In the genomic region with DNA sequence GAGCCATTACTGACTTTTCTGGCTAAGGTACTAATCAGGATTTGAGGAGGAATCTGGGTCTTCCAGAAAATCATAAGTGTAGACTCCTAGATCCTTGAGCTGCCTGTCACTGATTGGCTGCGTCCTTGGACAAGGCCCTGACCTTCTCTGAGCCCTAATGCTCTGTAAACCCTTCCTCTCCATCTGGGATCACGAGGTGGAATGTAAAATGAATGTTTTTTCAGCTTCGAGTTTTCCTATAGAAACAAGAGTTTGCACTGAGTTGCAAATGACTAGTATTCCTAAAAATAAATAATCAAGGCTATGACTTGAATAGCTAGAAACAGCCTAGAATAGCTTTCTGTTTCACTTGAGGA, we compare ENCODE assay signal across 9 cellular contexts. TPM values are rescaled to one million over a fixed set of nuclear protein-coding genes. Genes with fewer than 3 reads are reported as not detected.
DNase-seq lines count a peak whose midpoint lies in the region; ATAC-seq and TF ChIP-seq lines count a peak whose summit lies in the region.
"Had no signal": no experiment of that assay in that cellular context is flagged by ENCODE, and none has a peak within 500 bp of the region (broad histone marks: within the 10 kb centered on the region; RNA-seq: fewer than 3 reads in every experiment).

No MANE protein-coding gene starts in this region.

- no peak for TF ChIP-seq POLR2A in right lobe of liver (IDR thresholded peaks at IDR 0.05)
- no peak for TF ChIP-seq POLR2A in suprapubic skin (IDR thresholded peaks at IDR 0.05)

- DNase-seq in activated CD4-positive, alpha-beta T cell treated with anti-CD3 and anti-CD28 coated beads, Interleukin-2, amount 10 ng/mL, durations not matched to agents 7 days and 5 days = no peak
- DNase-seq in activated CD4-positive, alpha-beta T cell treated with anti-CD3 and anti-CD28 coated beads for 4 hours = no peak
- no peak for DNase-seq in right lobe of liver
- DNase-seq in suprapubic skin (ENCODE audit: low spot score in 2 of 2) = no peak
- no peak for DNase-seq in SIG-M5 (lab: John Stamatoyannopoulos, UW)
- DNase-seq in retina = no peak

- H3K27me3 Mint-ChIP-seq in activated CD4-positive, alpha-beta T cell treated with anti-CD3 and anti-CD28 coated beads, Interleukin-2, amount 10 ng/mL, durations not matched to agents 7 days and 5 days = no peaks in the 10 kb centered on the region
- H3K27me3 Mint-ChIP-seq in activated T-helper 17 cell treated with anti-CD3 and anti-CD28 coated beads, Interleukin-2, amount 50 U/mL, for 72 hours = no peaks in the 10 kb centered on the region

- H3K9me3 Mint-ChIP-seq in activated CD4-positive, alpha-beta T cell treated with anti-CD3 and anti-CD28 coated beads, Interleukin-2, amount 10 ng/mL, durations not matched to agents 7 days and 5 days = no peaks in the 10 kb centered on the region
- no peaks in the 10 kb centered on the region for H3K9me3 Mint-ChIP-seq in activated T-helper 17 cell treated with anti-CD3 and anti-CD28 coated beads, Interleukin-2, amount 50 U/mL, for 72 hours

- TF ChIP-seq CTCF in right lobe of liver (IDR thresholded peaks at IDR 0.05) = no peak
- no peak for TF ChIP-seq CTCF in suprapubic skin (IDR thresholded peaks at IDR 0.05)

- TF ChIP-seq EP300 in suprapubic skin (IDR thresholded peaks at IDR 0.05) = no peak

- CTCF ChIA-PET in activated CD4-positive, alpha-beta T cell treated with anti-CD3 and anti-CD28 coated beads, Interleukin-2, amount 10 ng/mL, durations not matched to agents 7 days and 5 days (lab: Charles Lee) = interaction anchor here (0.6 to 3.0 kb wide), 6 partner anchors 9 to 46 kb away, joined by 3 to 12 read pairs (median 4); no protein-coding TSS in a partner anchor

- peak overlapping the region; percentile 76 to 92 (median 79) for H3K27ac ChIP-seq in right lobe of liver
- peak overlapping the region; percentile 65 for H3K27ac ChIP-seq in suprapubic skin

- ATAC-seq in activated T-helper 17 cell treated with anti-CD3 and anti-CD28 coated beads, Interleukin-2, amount 50 U/mL, for 72 hours (replicated peaks) = no peak
- ATAC-seq in right lobe of liver (no peak), HG03175 (IDR thresholded peaks at IDR 0.05; ENCODE audit: unreplicated experiment) (no peak)

- no peaks in the 10 kb centered on the region for H3K9me3 ChIP-seq in right lobe of liver
- no peaks in the 10 kb centered on the region for H3K9me3 ChIP-seq in suprapubic skin

- intact Hi-C loops in right lobe of liver (cut with DNase I) = loop anchor here in 1 of 2 donors (10.0 kb wide), 1 partner anchor 49 kb away; no protein-coding TSS in a partner anchor

- H3K4me3 ChIP-seq in right lobe of liver (no peak overlapping the region), suprapubic skin (peak overlapping the region; percentile 78)

- H3K4me1 ChIP-seq in right lobe of liver (peaks cover 0 to 54% (median 17%) of the 10 kb centered on the region in 4 donors), suprapubic skin (peaks cover 39% of the 10 kb centered on the region)

- H3K4me1 Mint-ChIP-seq in activated CD4-positive, alpha-beta T cell treated with anti-CD3 and anti-CD28 coated beads, Interleukin-2, amount 10 ng/mL, durations not matched to agents 7 days and 5 days = peaks cover 44% of the 10 kb centered on the region
- H3K4me1 Mint-ChIP-seq in activated T-helper 17 cell treated with anti-CD3 and anti-CD28 coated beads, Interleukin-2, amount 50 U/mL, for 72 hours = peaks cover 34% of the 10 kb centered on the region

- no peaks in the 10 kb centered on the region for H3K36me3 ChIP-seq in right lobe of liver
- no peaks in the 10 kb centered on the region for H3K36me3 ChIP-seq in suprapubic skin

- 42% methylated on average over 3 of the region's 3 CpGs for WGBS in right lobe of liver (ENCODE audit: insufficient coverage, low coverage, low lambda C conversion rate, missing lambda C conversion rate)
- 57% methylated on average over 3 of the region's 3 CpGs for WGBS in suprapubic skin

- POLR2A ChIA-PET in activated CD4-positive, alpha-beta T cell treated with anti-CD3 and anti-CD28 coated beads, Interleukin-2, amount 10 ng/mL, durations not matched to agents 7 days and 5 days (lab: Charles Lee) = interaction anchor here (0.8 kb wide), 1 partner anchor 64 kb away, joined by 4 read pairs; the partner anchor contains the start of gene ALG9

- no peak overlapping the region for H3K27ac Mint-ChIP-seq in activated CD4-positive, alpha-beta T cell treated with anti-CD3 and anti-CD28 coated beads, Interleukin-2, amount 10 ng/mL, durations not matched to agents 7 days and 5 days
- peak overlapping the region; percentile 99 for H3K27ac Mint-ChIP-seq in activated T-helper 17 cell treated with anti-CD3 and anti-CD28 coated beads, Interleukin-2, amount 50 U/mL, for 72 hours

- H3K27me3 ChIP-seq in right lobe of liver (no peaks in the 10 kb centered on the region), suprapubic skin (no peaks in the 10 kb centered on the region)

- peak overlapping the region; percentile 81 for H3K4me3 Mint-ChIP-seq in activated CD4-positive, alpha-beta T cell treated with anti-CD3 and anti-CD28 coated beads, Interleukin-2, amount 10 ng/mL, durations not matched to agents 7 days and 5 days
- H3K4me3 Mint-ChIP-seq in activated T-helper 17 cell treated with anti-CD3 and anti-CD28 coated beads, Interleukin-2, amount 50 U/mL, for 72 hours = peak overlapping the region; percentile 94

- H3K36me3 Mint-ChIP-seq in activated CD4-positive, alpha-beta T cell treated with anti-CD3 and anti-CD28 coated beads, Interleukin-2, amount 10 ng/mL, durations not matched to agents 7 days and 5 days (ENCODE audit: low read depth) = no peaks in the 10 kb centered on the region
- H3K36me3 Mint-ChIP-seq in activated T-helper 17 cell treated with anti-CD3 and anti-CD28 coated beads, Interleukin-2, amount 50 U/mL, for 72 hours (ENCODE audit: low read depth) = peaks cover 14% of the 10 kb centered on the region

RNA-seq across cellular contexts. Expression of gene DIXDC1, which starts 1.1 kb away (rescaled TPM):
- 1 to 10 TPM; 3.1 to 4.1 TPM for total RNA-seq in activated CD4-positive, alpha-beta T cell treated with anti-CD3 and anti-CD28 coated beads, Interleukin-2, amount 10 ng/mL, durations not matched to agents 7 days and 5 days
- 10 to 100 TPM; 11.3 to 27.4 TPM for total RNA-seq in activated T-helper 17 cell treated with anti-CD3 and anti-CD28 coated beads, Interleukin-2, amount 50 U/mL, for 72 hours
- total RNA-seq in right lobe of liver = 10 to 100 TPM in 1 of 6 experiments, 1 to 10 TPM in 5; 4.5 to 10.4 (median 8.0) TPM
- 10 to 100 TPM; 11.8 to 20.9 (median 13.1) TPM for total RNA-seq in suprapubic skin

RNA-seq across cellular contexts. Expression of gene C11orf52, which starts 17.3 kb away (rescaled TPM):
- total RNA-seq in activated CD4-positive, alpha-beta T cell treated with anti-CD3 and anti-CD28 coated beads, Interleukin-2, amount 10 ng/mL, durations not matched to agents 7 days and 5 days = under 1 TPM in 1 of 2 experiments, not detected in 1; 0.27 TPM
- not detected for total RNA-seq in activated T-helper 17 cell treated with anti-CD3 and anti-CD28 coated beads, Interleukin-2, amount 50 U/mL, for 72 hours
- total RNA-seq in right lobe of liver (10 to 100 TPM in 4 of 6 experiments, 1 to 10 TPM in 2; 6.4 to 12.6 (median 10.3) TPM), suprapubic skin (10 to 100 TPM in 1 of 4 donors, 1 to 10 TPM in 3; 7.5 to 10.4 (median 9.7) TPM)
- total RNA-seq: SK-MEL-5 had no signal

RNA-seq across cellular contexts. Expression of gene HSPB2, which starts 23.5 kb away (rescaled TPM):
- total RNA-seq in activated CD4-positive, alpha-beta T cell treated with anti-CD3 and anti-CD28 coated beads, Interleukin-2, amount 10 ng/mL, durations not matched to agents 7 days and 5 days = not detected
- under 1 TPM in 1 of 2 donors, not detected in 1; 0.32 TPM for total RNA-seq in activated T-helper 17 cell treated with anti-CD3 and anti-CD28 coated beads, Interleukin-2, amount 50 U/mL, for 72 hours
- total RNA-seq in right lobe of liver = under 1 TPM in 2 of 6 experiments, not detected in 4; 0.20 to 0.49 TPM
- total RNA-seq in suprapubic skin = 1 to 10 TPM in 1 of 4 donors, not detected in 3; 3.1 TPM
- total RNA-seq: SK-MEL-5 had no signal

RNA-seq across cellular contexts. Expression of gene CRYAB, which starts 24.5 kb away (rescaled TPM):
- total RNA-seq in activated CD4-positive, alpha-beta T cell treated with anti-CD3 and anti-CD28 coated beads, Interleukin-2, amount 10 ng/mL, durations not matched to agents 7 days and 5 days = not detected
- not detected for total RNA-seq in activated T-helper 17 cell treated with anti-CD3 and anti-CD28 coated beads, Interleukin-2, amount 50 U/mL, for 72 hours
- total RNA-seq in right lobe of liver (10 to 100 TPM in 2 of 6 experiments, 1 to 10 TPM in 4; 3.6 to 10.5 (median 6.7) TPM), suprapubic skin (100 to 1,000 TPM; 144 to 203 (median 176) TPM)

RNA-seq across cellular contexts. Expression of gene CFAP68, which starts 56.7 kb away (rescaled TPM):
- total RNA-seq in activated CD4-positive, alpha-beta T cell treated with anti-CD3 and anti-CD28 coated beads, Interleukin-2, amount 10 ng/mL, durations not matched to agents 7 days and 5 days = 10 to 100 TPM; 18.3 to 26.5 TPM
- 10 to 100 TPM; 19.5 to 22.4 TPM for total RNA-seq in activated T-helper 17 cell treated with anti-CD3 and anti-CD28 coated beads, Interleukin-2, amount 50 U/mL, for 72 hours
- total RNA-seq in right lobe of liver (10 to 100 TPM; 10.6 to 22.9 (median 15.7) TPM), suprapubic skin (10 to 100 TPM; 27.7 to 42.4 (median 32.7) TPM)

Comparison
In these comparisons a context has a peak if more than half of its experiments do, and no peak if none do; other contexts are left out.
1. RNA of gene C11orf52, which starts 17.3 kb away (total RNA-seq): 6.4 to 12.6 TPM in right lobe of liver and 7.5 to 10.4 TPM in suprapubic skin; 0.27 TPM in activated CD4-positive, alpha-beta T cell treated with anti-CD3 and anti-CD28 coated beads, Interleukin-2, amount 10 ng/mL, durations not matched to agents 7 days and 5 days and not detected in activated T-helper 17 cell treated with anti-CD3 and anti-CD28 coated beads, Interleukin-2, amount 50 U/mL, for 72 hours; every median in the first group is over 4 times any median in the second.